ENCODE assay signal across 17 cellular contexts in the genomic region with DNA sequence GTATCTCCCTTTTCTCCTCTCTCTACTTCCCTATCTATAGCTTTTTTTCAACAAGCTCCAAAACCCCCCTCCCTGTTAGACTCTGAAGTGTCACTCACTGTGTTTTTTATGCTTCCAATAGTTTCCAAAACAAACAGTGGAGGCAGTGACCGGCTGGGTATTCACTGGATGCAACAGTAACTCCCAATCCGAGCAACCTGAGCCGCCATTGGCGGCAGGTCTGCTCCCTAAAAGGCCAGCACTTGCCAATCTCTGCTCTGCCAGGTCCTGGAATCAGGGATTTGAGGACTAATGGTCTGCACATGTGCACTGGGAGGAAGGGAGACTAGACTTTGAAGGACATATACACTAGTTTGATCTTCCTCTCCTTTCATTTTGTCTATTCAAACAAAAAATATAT. TPM values are rescaled to one million over a fixed set of nuclear protein-coding genes. Genes with fewer than 3 reads are reported as not detected.
"Had no signal": no experiment of that assay in that cellular context is flagged by ENCODE, and none has a peak within 500 bp of the region (broad histone marks: within the 10 kb centered on the region; RNA-seq: fewer than 3 reads in every experiment).

No MANE protein-coding gene starts in this region.

- H3K27me3 ChIP-seq: tibial nerve had no signal

- H3K9me3 ChIP-seq: heart left ventricle, neutrophil, right atrium auricular region, stomach, tibial nerve had no signal

- H3K4me1 ChIP-seq: heart left ventricle, right atrium auricular region, tibial nerve had no signal

- H3K36me3 ChIP-seq: heart left ventricle, neutrophil, right atrium auricular region, stomach, tibial nerve had no signal

- DNase-seq: activated CD4-positive, alpha-beta memory T cell treated with anti-CD3 and anti-CD28 coated beads for 36 hours; activated gamma-delta T cell treated with Interleukin-2 at 50 U/mL for 16 hours; activated naive CD8-positive, alpha-beta T cell treated with anti-CD3 and anti-CD28 coated beads, Interleukin-2, amount 10 ng/mL, durations not matched to agents 7 days and 5 days; activated T-cell treated with anti-CD3 and anti-CD28 coated beads, Interleukin-2, amount 50 U/mL, for 72 hours; anterior cingulate cortex; effector CD4-positive, alpha-beta T cell; heart left ventricle; stomach; T-helper 9 cell had no signal

- H3K27ac ChIP-seq: heart left ventricle, neutrophil, right atrium auricular region, skin epidermis, stomach, tibial nerve had no signal

RNA-seq across cellular contexts. Expression of a gene that starts 7.1 kb away (rescaled TPM):
- total RNA-seq: activated CD4-positive, alpha-beta memory T cell treated with anti-CD3 and anti-CD28 coated beads for 36 hours; activated naive CD8-positive, alpha-beta T cell treated with anti-CD3 and anti-CD28 coated beads, Interleukin-2, amount 10 ng/mL, durations not matched to agents 7 days and 5 days; activated T-cell treated with anti-CD3 and anti-CD28 coated beads, Interleukin-2, amount 50 U/mL, for 72 hours; bronchial epithelial cell; heart left ventricle; kidney epithelial cell; liver; mesenteric fat pad; right atrium auricular region; stomach; tibial nerve had no signal
- polyA plus RNA-seq: heart left ventricle, liver, stomach had no signal
